Comparison of ENCODE assay signal across 2 cellular contexts in the genomic region with DNA sequence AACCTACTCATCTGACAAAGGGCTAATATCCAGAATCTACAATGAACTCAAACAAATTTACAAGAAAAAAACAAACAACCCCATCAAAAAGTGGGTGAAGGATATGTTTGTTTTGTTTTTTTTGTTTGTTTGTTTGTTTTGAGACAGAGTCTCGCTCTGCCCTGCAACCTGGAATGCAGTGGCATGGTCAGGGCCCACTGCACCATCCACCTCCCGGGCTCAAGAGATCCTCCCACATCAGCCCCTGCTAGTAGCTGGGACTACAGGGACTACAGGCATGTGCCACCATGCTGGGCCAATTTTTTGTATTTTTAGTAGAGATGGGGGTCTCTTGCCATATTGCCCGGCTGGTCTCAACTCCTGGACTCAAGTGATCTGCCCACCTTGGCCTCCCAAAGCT. TPM values are rescaled to one million over a fixed set of nuclear protein-coding genes. Genes with fewer than 3 reads are reported as not detected.
"Had no signal": no experiment of that assay in that cellular context is flagged by ENCODE, and none has a peak within 500 bp of the region (broad histone marks: within the 10 kb centered on the region; RNA-seq: fewer than 3 reads in every experiment).

No MANE protein-coding gene starts in this region.

RNA-seq across cellular contexts. Expression of a gene that starts 44.3 kb away (rescaled TPM):
- total RNA-seq: GM23248, H4 had no signal
- polyA plus RNA-seq: GM23248 had no signal
